12 cellular contexts compared by ENCODE assay signal in the genomic region with DNA sequence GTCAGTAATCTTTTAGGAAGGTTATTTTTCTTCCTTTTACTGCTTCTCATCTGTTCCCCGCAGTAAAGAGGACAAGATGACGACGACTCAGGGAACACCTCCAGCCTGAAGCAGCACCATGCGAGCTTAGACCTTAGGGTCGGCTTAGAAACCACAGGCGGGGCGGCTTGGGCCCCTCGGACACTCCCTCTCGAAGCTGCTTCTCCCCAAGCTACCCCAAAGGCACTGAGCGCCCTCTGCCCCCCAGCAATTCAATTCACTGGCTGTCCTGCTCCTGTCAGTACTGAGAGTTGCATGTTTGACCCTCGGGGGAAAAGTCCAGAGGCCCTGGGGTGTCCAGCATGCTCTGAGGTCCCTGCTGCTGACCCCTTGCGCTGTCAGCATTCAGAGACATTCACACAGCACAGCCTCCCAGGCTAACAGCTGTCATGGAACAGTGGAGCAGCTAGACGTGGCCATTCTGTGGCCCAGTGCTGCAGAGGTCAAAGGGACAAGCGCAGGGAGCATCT.
DNase-seq lines count a peak whose midpoint lies in the region; ATAC-seq and TF ChIP-seq lines count a peak whose summit lies in the region.
"Had no signal": no experiment of that assay in that cellular context is flagged by ENCODE, and none has a peak within 500 bp of the region (broad histone marks: within the 10 kb centered on the region; RNA-seq: fewer than 3 reads in every experiment).

No MANE protein-coding gene starts in this region.

- BruUV-seq in Panc1 (replicated peaks; lab: Mats Ljungman, UMichigan) (no TSS peak), A673 (replicated peaks; lab: Mats Ljungman, UMichigan) (no TSS peak)

- no peak for TF ChIP-seq POLR2A in testis (IDR thresholded peaks at IDR 0.05)

- peaks cover 11% of the 10 kb centered on the region; the same call in 1 of the 2 replicates for H3K9me3 ChIP-seq in Panc1 (ENCODE audit: control insufficient read depth, insufficient read depth, low read depth, low read length)
- no peaks in the 10 kb centered on the region for H3K9me3 ChIP-seq in muscle layer of duodenum (ENCODE audit: control insufficient read depth in 1 of 2, low read length in 2 of 2)
- no peaks in the 10 kb centered on the region for H3K9me3 ChIP-seq in testis
- no peaks in the 10 kb centered on the region for H3K9me3 ChIP-seq in A673 (ENCODE audit: low read depth, low read length, poor library complexity, severe bottlenecking)

- H3K36me3 ChIP-seq in Panc1 (ENCODE audit: control insufficient read depth, insufficient read depth, low read length) (peaks cover 2% of the 10 kb centered on the region; the same call in 1 of the 2 replicates), muscle layer of duodenum (ENCODE audit: control insufficient read depth in 1 of 2, insufficient read depth in 2 of 2, low read length in 2 of 2) (no peaks in the 10 kb centered on the region), testis (ENCODE audit: low read depth, missing control alignments) (no peaks in the 10 kb centered on the region), A673 (ENCODE audit: insufficient read depth, low read length, poor library complexity, severe bottlenecking) (no peaks in the 10 kb centered on the region)

- H3K27me3 ChIP-seq in Panc1 (ENCODE audit: control insufficient read depth, insufficient read depth, low read length) (no peaks in the 10 kb centered on the region), muscle layer of duodenum (ENCODE audit: low read depth, low read length) (no peaks in the 10 kb centered on the region), testis (no peaks in the 10 kb centered on the region), A673 (replicated peaks; ENCODE audit: insufficient read depth, low read depth, low read length, poor library complexity) (no peaks in the 10 kb centered on the region)

- intact Hi-C loops in Panc1 (cut with micrococcal nuclease; ENCODE audit: unreplicated experiment), result loop anchor here (5.0 to 10.0 kb wide), 3 partner anchors 54 to 357 kb away; no protein-coding TSS in a partner anchor
- intact Hi-C loops in testis (cut with DNase I; ENCODE audit: low total_unique reads), result no loop called here
- intact Hi-C loops in A673 (cut with micrococcal nuclease; ENCODE audit: unreplicated experiment), result no loop called here

- H3K27ac ChIP-seq in Panc1 (ENCODE audit: low read length) (peak overlapping the region; percentile 99), epithelial cell of prostate (peak overlapping the region; percentile 94), muscle layer of duodenum (ENCODE audit: low read length) (peak overlapping the region; percentile 87), testis (peak overlapping the region; percentile 34 to 73), A673 (ENCODE audit: low read depth, low read length, poor library complexity, severe bottlenecking) (no peak overlapping the region)

- H3K4me3 ChIP-seq in Panc1 (ENCODE audit: low read depth in 2 of 2, low read length in 2 of 2) (no peak overlapping the region), muscle layer of duodenum (ENCODE audit: low read depth in 1 of 2, low read length in 2 of 2) (no peak overlapping the region), testis (no peak overlapping the region), A673 (ENCODE audit: low read depth, low read length, poor library complexity, severe bottlenecking) (no peak overlapping the region)

- TF ChIP-seq CTCF in Panc1 (IDR thresholded peaks at IDR 0.05), result no peak
- no peak for TF ChIP-seq CTCF in testis (IDR thresholded peaks at IDR 0.05)
- TF ChIP-seq CTCF in A673 (conservative IDR thresholded peaks at IDR 0.05; ENCODE audit: low read depth, low read length), result no peak

- no peak for ATAC-seq in Panc1
- ATAC-seq in GM21526 (IDR thresholded peaks at IDR 0.05; ENCODE audit: low FRiP score, unreplicated experiment), result no peak

- CTCF ChIA-PET in Panc1 (lab: Charles Lee) (no interaction called here), A673 (lab: Charles Lee) (no interaction called here)

- in situ Hi-C loops in Panc1 (cut with HindIII; ENCODE audit: low pct_unique_long_range_greater_than_20kb, low sequenced_read_pairs), result no loop called here

- peaks cover 86% of the 10 kb centered on the region for H3K4me1 ChIP-seq in Panc1 (ENCODE audit: control insufficient read depth, insufficient read depth, low read length)
- peaks cover 14 to 34% of the 10 kb centered on the region in 2 donors for H3K4me1 ChIP-seq in muscle layer of duodenum (ENCODE audit: control insufficient read depth in 1 of 2, insufficient read depth in 2 of 2, low read length in 2 of 2)
- peaks cover 50% of the 10 kb centered on the region for H3K4me1 ChIP-seq in testis
- peaks cover 20% of the 10 kb centered on the region for H3K4me1 ChIP-seq in A673 (ENCODE audit: insufficient read depth, low read length, poor library complexity, severe bottlenecking)

- POLR2A ChIA-PET in Panc1 (lab: Charles Lee) (interaction anchor here (0.6 kb wide), 1 partner anchor 45 kb away, joined by 4 read pairs; no protein-coding TSS in a partner anchor), A673 (lab: Charles Lee; ENCODE audit: low non-redundant PET) (no interaction called here)

- 62 to 67% methylated on average over 13 to 14 of the region's 14 CpGs for WGBS in testis, 2 donors

- DNase-seq in Panc1 (ENCODE audit: low read depth, low spot score), result no peak
- DNase-seq in epithelial cell of prostate (ENCODE audit: low read depth, low spot score), result no peak
- DNase-seq in testis, result no peak
- DNase-seq in A673 (ENCODE audit: low spot score), result no peak
- no peak for DNase-seq in COR-L47 (lab: John Stamatoyannopoulos, UW)
- no peak for DNase-seq in HuH-7.5 (ENCODE audit: low spot score)
- DNase-seq: activated CD4-positive, alpha-beta T cell treated with anti-CD3 and anti-CD28 coated beads, Interleukin-2, amount 50 U/mL, for 4 hours; activated naive CD4-positive, alpha-beta T cell treated with Interleukin-2 at 50 U/mL for 16 hours; NCI-H1436 treated with DMSO at 0.1 percent for 48 hours; stimulated activated CD4-positive, alpha-beta T cell treated with anti-CD3 and anti-CD28 coated beads, Interleukin-15, amount 100 ng/mL, for 24 hours had no signal
